24 cellular contexts compared by ENCODE assay signal in genomic region chr2:41618754-41619153, GRCh38.
DNase-seq lines count a peak whose midpoint lies in the region; ATAC-seq, FAIRE-seq and TF ChIP-seq lines count a peak whose summit lies in the region.
"Had no signal": no experiment of that assay in that cellular context is flagged by ENCODE, and none has a peak within 500 bp of the region (broad histone marks: within the 10 kb centered on the region; RNA-seq: fewer than 3 reads in every experiment).

No MANE protein-coding gene starts in this region.

- H3K36me3 Mint-ChIP-seq in naive thymus-derived CD4-positive, alpha-beta T cell = no peaks in the 10 kb centered on the region

- H3K4me1 ChIP-seq in naive thymus-derived CD4-positive, alpha-beta T cell (ENCODE audit: control insufficient read depth in 2 of 2, insufficient read depth in 2 of 2, low read length in 2 of 2) = no peaks in the 10 kb centered on the region
- H3K4me1 ChIP-seq in upper lobe of left lung (no peaks in the 10 kb centered on the region), psoas muscle (no peaks in the 10 kb centered on the region)

- TF ChIP-seq EP300 in upper lobe of left lung (IDR thresholded peaks at IDR 0.05) = no peak

- no peak for TF ChIP-seq POLR2A in upper lobe of left lung (IDR thresholded peaks at IDR 0.05)

- H3K4me1 Mint-ChIP-seq in naive thymus-derived CD4-positive, alpha-beta T cell = no peaks in the 10 kb centered on the region

- H3K9me3 Mint-ChIP-seq in naive thymus-derived CD4-positive, alpha-beta T cell = no peaks in the 10 kb centered on the region
- H3K9me3 Mint-ChIP-seq: CD4-positive, alpha-beta T cell had no signal

- intact Hi-C loops in naive thymus-derived CD4-positive, alpha-beta T cell (cut with micrococcal nuclease) = no loop called here
- intact Hi-C loops in psoas muscle (cut with DNase I) = no loop called here

- CTCF ChIA-PET in naive thymus-derived CD4-positive, alpha-beta T cell (lab: Charles Lee) = no interaction called here

- ATAC-seq in GM18867 (IDR thresholded peaks at IDR 0.05; ENCODE audit: unreplicated experiment) = peak; percentile 84
- peak; percentile 66 for ATAC-seq in HG02870 (IDR thresholded peaks at IDR 0.05; ENCODE audit: unreplicated experiment)
- ATAC-seq in GM18498 (IDR thresholded peaks at IDR 0.05; ENCODE audit: unreplicated experiment) = no peak
- ATAC-seq in naive thymus-derived CD4-positive, alpha-beta T cell = no peak
- no peak for ATAC-seq in upper lobe of left lung (ENCODE audit: low FRiP score in 2 of 2)
- no peak for ATAC-seq in psoas muscle
- ATAC-seq: HCT116 had no signal

- WGBS in upper lobe of left lung, 2 donors = 60 to 69% methylated on average over 3 of the region's 3 CpGs
- WGBS in psoas muscle, 3 donors = 70 to 87% (median 84%) methylated on average over 3 of the region's 3 CpGs

- no peak for TF ChIP-seq CTCF in upper lobe of left lung (IDR thresholded peaks at IDR 0.05)
- TF ChIP-seq CTCF in psoas muscle (IDR thresholded peaks at IDR 0.05) = no peak

- FAIRE-seq in GM19239 (lab: Jason Lieb, UNC) = peak; percentile 73
- FAIRE-seq: H1, RCC 7860 had no signal

- DNase-seq in GM19239 (ENCODE audit: insufficient read length, low spot score) (no peak), MV-4-11 (lab: John Stamatoyannopoulos, UW) (peak; percentile 37), upper lobe of left lung (no peak), psoas muscle (no peak)
- DNase-seq in naive thymus-derived CD4-positive, alpha-beta T cell = no peak
- DNase-seq: CD4-positive, alpha-beta T cell; COR-L47; DMS79; Karpas-422; NCI-H1092; NCI-H146; NCI-H2029; NCI-H2227 treated with DMSO at 0.1 percent for 48 hours; NCI-H510A treated with DMSO at 0.1 percent for 48 hours; NCI-H774; NK-92 treated with Interleukin-12 subunit alpha and Interleukin-12 subunit beta, amount 100 ng/mL, for 24 hours; OCI-M1; T-helper 9 cell had no signal

- POLR2A ChIA-PET in naive thymus-derived CD4-positive, alpha-beta T cell (lab: Charles Lee) = no interaction called here

- H3K27me3 Mint-ChIP-seq in naive thymus-derived CD4-positive, alpha-beta T cell = peaks cover 0 to 4% (median 0%) of the 10 kb centered on the region in 5 donors
- H3K27me3 Mint-ChIP-seq: CD4-positive, alpha-beta T cell had no signal

- H3K4me3 Mint-ChIP-seq in naive thymus-derived CD4-positive, alpha-beta T cell = no peak overlapping the region
- H3K4me3 Mint-ChIP-seq: CD4-positive, alpha-beta T cell had no signal

- H3K27ac ChIP-seq in naive thymus-derived CD4-positive, alpha-beta T cell (ENCODE audit: low read depth, low read length) = no peak overlapping the region
- H3K27ac ChIP-seq in upper lobe of left lung = no peak overlapping the region
- no peak overlapping the region for H3K27ac ChIP-seq in psoas muscle

- no peaks in the 10 kb centered on the region for H3K27me3 ChIP-seq in naive thymus-derived CD4-positive, alpha-beta T cell (ENCODE audit: control insufficient read depth in 2 of 2, insufficient read depth in 2 of 2, low read length in 2 of 2)
- H3K27me3 ChIP-seq in upper lobe of left lung = no peaks in the 10 kb centered on the region
- H3K27me3 ChIP-seq in psoas muscle (ENCODE audit: insufficient read depth in 3 of 3, low read length in 2 of 3) = no peaks in the 10 kb centered on the region

- H3K36me3 ChIP-seq in naive thymus-derived CD4-positive, alpha-beta T cell (ENCODE audit: control insufficient read depth in 2 of 3, insufficient read depth in 3 of 3, low read length in 3 of 3) = no peaks in the 10 kb centered on the region
- H3K36me3 ChIP-seq in upper lobe of left lung (no peaks in the 10 kb centered on the region), psoas muscle (ENCODE audit: insufficient read depth in 1 of 2, low read depth in 1 of 2) (no peaks in the 10 kb centered on the region)

- H3K4me3 ChIP-seq in naive thymus-derived CD4-positive, alpha-beta T cell (ENCODE audit: low read length) = no peak overlapping the region
- H3K4me3 ChIP-seq in upper lobe of left lung (no peak overlapping the region), psoas muscle (no peak overlapping the region)

- H3K27ac Mint-ChIP-seq in naive thymus-derived CD4-positive, alpha-beta T cell = no peak overlapping the region
- H3K27ac Mint-ChIP-seq: CD4-positive, alpha-beta T cell had no signal

- H3K9me3 ChIP-seq in naive thymus-derived CD4-positive, alpha-beta T cell (ENCODE audit: control insufficient read depth in 2 of 3, low read length in 3 of 3) = no peaks in the 10 kb centered on the region
- H3K9me3 ChIP-seq in upper lobe of left lung = no peaks in the 10 kb centered on the region
- H3K9me3 ChIP-seq in psoas muscle = no peaks in the 10 kb centered on the region

Comparison
In these comparisons a context has a peak if more than half of its experiments do, and no peak if none do; other contexts are left out.
1. ATAC-seq: peak in GM18867 (single experiment) and HG02870 (single experiment); none in GM18498 (single experiment), naive thymus-derived CD4-positive, alpha-beta T cell (single experiment), upper lobe of left lung (0 of 2) and psoas muscle (0 of 4).